Comparison of ENCODE assay signal across 22 cellular contexts in the genomic region with DNA sequence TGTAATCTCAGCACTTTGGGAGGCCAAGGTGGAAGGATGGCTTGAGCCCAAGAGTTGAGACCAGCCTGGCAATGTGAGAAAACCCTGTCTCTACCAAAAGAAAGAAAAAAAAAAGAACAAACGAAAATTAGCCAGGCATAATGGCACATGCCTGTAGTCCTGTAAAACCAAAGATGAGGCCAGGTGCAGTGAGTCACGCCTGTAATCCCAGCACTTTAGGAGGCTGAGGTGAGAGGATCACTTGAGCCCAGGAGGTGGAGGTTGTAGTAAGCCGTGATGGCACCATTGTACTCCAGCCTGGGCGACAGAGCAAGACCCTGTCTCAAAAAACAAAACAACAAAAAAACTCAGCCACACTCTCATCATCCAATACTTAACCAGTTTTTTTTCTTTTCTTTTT. TPM values are rescaled to one million over a fixed set of nuclear protein-coding genes. Genes with fewer than 3 reads are reported as not detected.
A peak's percentile ranks its signal among the peaks of the same experiment; 100 is the strongest.
DNase-seq lines count a peak whose midpoint lies in the region; ATAC-seq and TF ChIP-seq lines count a peak whose summit lies in the region.
"Had no signal": no experiment of that assay in that cellular context is flagged by ENCODE, and none has a peak within 500 bp of the region (broad histone marks: within the 10 kb centered on the region; RNA-seq: fewer than 3 reads in every experiment).

No MANE protein-coding gene starts in this region.

- DNase-seq in activated CD4-positive, alpha-beta T cell treated with anti-CD3 and anti-CD28 coated beads for 36 hours = no peak
- no peak for DNase-seq in activated CD4-positive, alpha-beta T cell treated with anti-CD3 and anti-CD28 coated beads, Interleukin-2, amount 50 U/mL, for 4 hours
- DNase-seq in Caco-2 = no peak
- no peak for DNase-seq in T-helper 17 cell
- DNase-seq in trophoblast cell = peak; percentile 48 to 65
- DNase-seq in hippocampal formation (lab: John Stamatoyannopoulos, UW) = no peak
- DNase-seq in activated T-helper 1 cell treated with anti-CD3 and anti-CD28 coated beads, Interleukin-12 subunit alpha, Interleukin-12 subunit beta, Interleukin-2, Interleukin-4 antibody, amounts not matched to agents 30 ng/mL and 10 ng/mL and 1 ng/mL, durations not matched to agents 14 hours and 24 hours and 36 hours (ENCODE audit: low spot score) = no peak
- no peak for DNase-seq in cerebellar cortex (ENCODE audit: low spot score)
- DNase-seq: DMS153, H9, HFFc6, IMR-90, KG1, NCI-H1105 treated with DMSO at 0.1 percent for 48 hours, NCI-H146, NCI-H1930, NCI-H226, NCI-H510A, SHP77 had no signal

- BruUV-seq in Caco-2 (replicated peaks; lab: Mats Ljungman, UMichigan) = no TSS peak

- H2BK120ac ChIP-seq in trophoblast cell (ENCODE audit: insufficient read depth, low read length, poor library complexity) = no peak overlapping the region

- H3K4ac ChIP-seq in trophoblast cell (ENCODE audit: low read depth, low read length) = no peak overlapping the region

- no peak overlapping the region for H3K27ac ChIP-seq in trophoblast cell (ENCODE audit: low read depth, low read length)
- H3K27ac ChIP-seq: GM23248, RWPE1 had no signal

- no peak overlapping the region for H3K18ac ChIP-seq in trophoblast cell (ENCODE audit: low read length)

- no peak overlapping the region for H4K8ac ChIP-seq in trophoblast cell (ENCODE audit: low read depth, low read length)

- no peaks in the 10 kb centered on the region for H3K79me2 ChIP-seq in trophoblast cell (ENCODE audit: control insufficient read depth, insufficient read depth, low read length, poor library complexity)

- CTCF ChIA-PET in activated CD4-positive, alpha-beta T cell treated with anti-CD3 and anti-CD28 coated beads for 36 hours (lab: Charles Lee) = no interaction called here
- CTCF ChIA-PET in Caco-2 (lab: Charles Lee) = interaction anchor here (0.7 kb wide), 1 partner anchor 400 kb away, joined by 4 read pairs; no protein-coding TSS in a partner anchor

- no peak overlapping the region for H3K23ac ChIP-seq in trophoblast cell (ENCODE audit: low read length)

- H3K27me3 ChIP-seq in Caco-2 (replicated peaks; ENCODE audit: control insufficient read depth, insufficient read depth, low read length) (no peaks in the 10 kb centered on the region), trophoblast cell (ENCODE audit: insufficient read depth, low read length) (no peaks in the 10 kb centered on the region)
- H3K27me3 ChIP-seq: MG63 had no signal

- peaks cover 50% of the 10 kb centered on the region for H3K4me1 Mint-ChIP-seq in activated CD4-positive, alpha-beta T cell treated with anti-CD3 and anti-CD28 coated beads for 36 hours
- H3K4me1 Mint-ChIP-seq in Caco-2 (ENCODE audit: low read depth, unreplicated experiment) = peaks cover 21% of the 10 kb centered on the region
- peaks cover 7% of the 10 kb centered on the region for H3K4me1 Mint-ChIP-seq in T-helper 17 cell
- peaks cover 37% of the 10 kb centered on the region for H3K4me1 Mint-ChIP-seq in activated T-helper 1 cell treated with anti-CD3 and anti-CD28 coated beads, Interleukin-12 subunit alpha, Interleukin-12 subunit beta, Interleukin-2, Interleukin-4 antibody, amounts not matched to agents 30 ng/mL and 10 ng/mL and 1 ng/mL, durations not matched to agents 14 hours and 24 hours and 36 hours (ENCODE audit: low read depth)

- no peak overlapping the region for H3K4me2 ChIP-seq in trophoblast cell (ENCODE audit: low read length)

- H3K4me3 ChIP-seq in Caco-2 (ENCODE audit: low read depth, low read length) (no peak overlapping the region), trophoblast cell (ENCODE audit: low read depth, low read length) (no peak overlapping the region)
- H3K4me3 ChIP-seq: GM23248, MG63 had no signal

- no peak for TF ChIP-seq CTCF in Caco-2 (IDR thresholded peaks at IDR 0.05; ENCODE audit: insufficient read depth in 1 of 2, low read depth in 1 of 2, low read length in 1 of 2, severe bottlenecking in 1 of 2, unreplicated experiment in 1 of 2)

- H3K14ac ChIP-seq in trophoblast cell (ENCODE audit: low read length) = no peak overlapping the region

- no peak overlapping the region for H3K9ac ChIP-seq in trophoblast cell (ENCODE audit: low read length)
- H3K9ac ChIP-seq: GM23248 had no signal

- no peaks in the 10 kb centered on the region for H3K27me3 Mint-ChIP-seq in activated CD4-positive, alpha-beta T cell treated with anti-CD3 and anti-CD28 coated beads for 36 hours
- H3K27me3 Mint-ChIP-seq in Caco-2 (ENCODE audit: insufficient read depth, unreplicated experiment) = no peaks in the 10 kb centered on the region
- H3K27me3 Mint-ChIP-seq in T-helper 17 cell = no peaks in the 10 kb centered on the region
- H3K27me3 Mint-ChIP-seq in activated T-helper 1 cell treated with anti-CD3 and anti-CD28 coated beads, Interleukin-12 subunit alpha, Interleukin-12 subunit beta, Interleukin-2, Interleukin-4 antibody, amounts not matched to agents 30 ng/mL and 10 ng/mL and 1 ng/mL, durations not matched to agents 14 hours and 24 hours and 36 hours (ENCODE audit: insufficient read depth) = no peaks in the 10 kb centered on the region

- WGBS in trophoblast cell (ENCODE audit: extremely low coverage, insufficient coverage, insufficient read length) = no CpG with 5 or more reads among the region's 4 CpGs

- peak overlapping the region; percentile 42 for H3K27ac Mint-ChIP-seq in activated CD4-positive, alpha-beta T cell treated with anti-CD3 and anti-CD28 coated beads for 36 hours
- peak overlapping the region; percentile 49 for H3K27ac Mint-ChIP-seq in Caco-2 (ENCODE audit: unreplicated experiment)
- peak overlapping the region; percentile 69 for H3K27ac Mint-ChIP-seq in T-helper 17 cell
- no peak overlapping the region for H3K27ac Mint-ChIP-seq in activated T-helper 1 cell treated with anti-CD3 and anti-CD28 coated beads, Interleukin-12 subunit alpha, Interleukin-12 subunit beta, Interleukin-2, Interleukin-4 antibody, amounts not matched to agents 30 ng/mL and 10 ng/mL and 1 ng/mL, durations not matched to agents 14 hours and 24 hours and 36 hours
- H3K27ac Mint-ChIP-seq: H9, HFFc6 had no signal

- H3K36me3 ChIP-seq in Caco-2 (ENCODE audit: control insufficient read depth, insufficient read depth, low read length) (no peaks in the 10 kb centered on the region), trophoblast cell (ENCODE audit: control insufficient read depth in 1 of 2, insufficient read depth in 2 of 2, low read length in 2 of 2) (no peaks in the 10 kb centered on the region)
- H3K36me3 ChIP-seq: MG63 had no signal

- intact Hi-C loops in activated CD4-positive, alpha-beta T cell treated with anti-CD3 and anti-CD28 coated beads for 36 hours (cut with DNase I, micrococcal nuclease) = no loop called here
- intact Hi-C loops in Caco-2 (cut with micrococcal nuclease; ENCODE audit: unreplicated experiment) = loop anchor here (5.0 kb wide), 2 partner anchors 32 to 112 kb away; partner anchors contain the start of genes ASXL1 and KIF3B
- intact Hi-C loops in activated T-helper 1 cell treated with anti-CD3 and anti-CD28 coated beads, Interleukin-12 subunit alpha, Interleukin-12 subunit beta, Interleukin-2, Interleukin-4 antibody, amounts not matched to agents 30 ng/mL and 10 ng/mL and 1 ng/mL, durations not matched to agents 14 hours and 24 hours and 36 hours (cut with micrococcal nuclease) = no loop called here

- H4K12ac ChIP-seq in trophoblast cell (ENCODE audit: low read depth, low read length) = no peak overlapping the region

- H3K4me1 ChIP-seq in Caco-2 (peaks cover 18% of the 10 kb centered on the region), trophoblast cell (ENCODE audit: control insufficient read depth in 1 of 2, insufficient read depth in 2 of 2, low read length in 2 of 2) (peaks cover 3 to 4% of the 10 kb centered on the region in 2 experiments)

- no peaks in the 10 kb centered on the region for H3K79me1 ChIP-seq in trophoblast cell (ENCODE audit: low read length)

- no peaks in the 10 kb centered on the region for H3K9me3 ChIP-seq in Caco-2
- H3K9me3 ChIP-seq in T-helper 17 cell (ENCODE audit: control insufficient read depth, low read length, poor library complexity, severe bottlenecking) = no peaks in the 10 kb centered on the region
- no peaks in the 10 kb centered on the region for H3K9me3 ChIP-seq in trophoblast cell (ENCODE audit: insufficient read depth, low read depth, low read length)
- H3K9me3 ChIP-seq: MG63 had no signal

- no peak overlapping the region for H2AFZ ChIP-seq in trophoblast cell (ENCODE audit: insufficient read depth, low read length, poor library complexity)

- ATAC-seq in activated CD4-positive, alpha-beta T cell treated with anti-CD3 and anti-CD28 coated beads for 36 hours = no peak
- ATAC-seq in T-helper 17 cell = no peak

- H3K36me3 Mint-ChIP-seq in activated CD4-positive, alpha-beta T cell treated with anti-CD3 and anti-CD28 coated beads for 36 hours (ENCODE audit: low read depth) = no peaks in the 10 kb centered on the region
- no peaks in the 10 kb centered on the region for H3K36me3 Mint-ChIP-seq in Caco-2 (ENCODE audit: insufficient read depth, unreplicated experiment)
- no peaks in the 10 kb centered on the region for H3K36me3 Mint-ChIP-seq in T-helper 17 cell (ENCODE audit: low read depth)
- peaks cover 3% of the 10 kb centered on the region for H3K36me3 Mint-ChIP-seq in activated T-helper 1 cell treated with anti-CD3 and anti-CD28 coated beads, Interleukin-12 subunit alpha, Interleukin-12 subunit beta, Interleukin-2, Interleukin-4 antibody, amounts not matched to agents 30 ng/mL and 10 ng/mL and 1 ng/mL, durations not matched to agents 14 hours and 24 hours and 36 hours (ENCODE audit: low read depth)

- no peak overlapping the region for H3K4me3 Mint-ChIP-seq in activated CD4-positive, alpha-beta T cell treated with anti-CD3 and anti-CD28 coated beads for 36 hours
- H3K4me3 Mint-ChIP-seq in Caco-2 (ENCODE audit: unreplicated experiment) (no peak overlapping the region), T-helper 17 cell (no peak overlapping the region)
- no peak overlapping the region for H3K4me3 Mint-ChIP-seq in activated T-helper 1 cell treated with anti-CD3 and anti-CD28 coated beads, Interleukin-12 subunit alpha, Interleukin-12 subunit beta, Interleukin-2, Interleukin-4 antibody, amounts not matched to agents 30 ng/mL and 10 ng/mL and 1 ng/mL, durations not matched to agents 14 hours and 24 hours and 36 hours
- H3K4me3 Mint-ChIP-seq: H9, HFFc6 had no signal

- H2AK5ac ChIP-seq in trophoblast cell (ENCODE audit: low read length) = no peak overlapping the region

- no peak overlapping the region for H4K91ac ChIP-seq in trophoblast cell (ENCODE audit: low read depth, low read length)

- no peak overlapping the region for H2BK12ac ChIP-seq in trophoblast cell (ENCODE audit: low read length)

- POLR2A ChIA-PET in activated CD4-positive, alpha-beta T cell treated with anti-CD3 and anti-CD28 coated beads for 36 hours (lab: Charles Lee) = interaction anchor here (0.7 kb wide), 1 partner anchor 610 kb away, joined by 11 read pairs; no protein-coding TSS in a partner anchor
- POLR2A ChIA-PET in Caco-2 (lab: Charles Lee) = no interaction called here

- H2BK5ac ChIP-seq in trophoblast cell (ENCODE audit: low read depth, low read length, poor library complexity) = no peak overlapping the region

- no peaks in the 10 kb centered on the region for H3K9me3 Mint-ChIP-seq in activated CD4-positive, alpha-beta T cell treated with anti-CD3 and anti-CD28 coated beads for 36 hours (ENCODE audit: low read depth)
- no peaks in the 10 kb centered on the region for H3K9me3 Mint-ChIP-seq in Caco-2 (ENCODE audit: unreplicated experiment)
- no peaks in the 10 kb centered on the region for H3K9me3 Mint-ChIP-seq in activated T-helper 1 cell treated with anti-CD3 and anti-CD28 coated beads, Interleukin-12 subunit alpha, Interleukin-12 subunit beta, Interleukin-2, Interleukin-4 antibody, amounts not matched to agents 30 ng/mL and 10 ng/mL and 1 ng/mL, durations not matched to agents 14 hours and 24 hours and 36 hours
- H3K9me3 Mint-ChIP-seq: H9, HFFc6 had no signal

RNA-seq across cellular contexts. Expression of gene KIF3B, which starts 32.5 kb away (rescaled TPM):
- total RNA-seq in activated CD4-positive, alpha-beta T cell treated with anti-CD3 and anti-CD28 coated beads for 36 hours = 10 to 100 TPM; 39.9 to 40.7 TPM
- total RNA-seq in Caco-2 (2022) = 49.0 and 50.0 TPM in 2 replicates
- 10 to 100 TPM; 13.4 to 14.4 TPM for total RNA-seq in T-helper 17 cell
- polyA plus RNA-seq in trophoblast cell (2013) = 17.9 TPM in 2 replicates
- 38.1 and 39.1 TPM in 2 replicates for total RNA-seq in activated T-helper 1 cell treated with anti-CD3 and anti-CD28 coated beads, Interleukin-12 subunit alpha, Interleukin-12 subunit beta, Interleukin-2, Interleukin-4 antibody, amounts not matched to agents 30 ng/mL and 10 ng/mL and 1 ng/mL, durations not matched to agents 14 hours and 24 hours and 36 hours

RNA-seq across cellular contexts. Expression of gene POFUT1, which starts 37.3 kb away (rescaled TPM):
- total RNA-seq in activated CD4-positive, alpha-beta T cell treated with anti-CD3 and anti-CD28 coated beads for 36 hours = 10 to 100 TPM; 51.8 to 54.3 TPM
- total RNA-seq in Caco-2 (2022) (148 and 158 TPM in 2 replicates), T-helper 17 cell (10 to 100 TPM; 11.1 to 13.6 TPM)
- polyA plus RNA-seq in trophoblast cell (2013) = 25.0 and 25.5 TPM in 2 replicates
- 69.0 and 73.0 TPM in 2 replicates for total RNA-seq in activated T-helper 1 cell treated with anti-CD3 and anti-CD28 coated beads, Interleukin-12 subunit alpha, Interleukin-12 subunit beta, Interleukin-2, Interleukin-4 antibody, amounts not matched to agents 30 ng/mL and 10 ng/mL and 1 ng/mL, durations not matched to agents 14 hours and 24 hours and 36 hours

RNA-seq across cellular contexts. Expression of gene PLAGL2, which starts 37.4 kb away (rescaled TPM):
- 10 to 100 TPM; 89.1 to 98.2 TPM for total RNA-seq in activated CD4-positive, alpha-beta T cell treated with anti-CD3 and anti-CD28 coated beads for 36 hours
- total RNA-seq in Caco-2 (2022) = 89.6 and 96.1 TPM in 2 replicates
- total RNA-seq in T-helper 17 cell = 10 to 100 TPM; 14.9 to 18.9 TPM
- 20.8 and 21.5 TPM in 2 replicates for polyA plus RNA-seq in trophoblast cell (2013)
- 123 and 126 TPM in 2 replicates for total RNA-seq in activated T-helper 1 cell treated with anti-CD3 and anti-CD28 coated beads, Interleukin-12 subunit alpha, Interleukin-12 subunit beta, Interleukin-2, Interleukin-4 antibody, amounts not matched to agents 30 ng/mL and 10 ng/mL and 1 ng/mL, durations not matched to agents 14 hours and 24 hours and 36 hours

Comparison
In these comparisons a context has a peak if more than half of its experiments do, and no peak if none do; other contexts are left out.
1. DNase-seq: peak in trophoblast cell (2 of 2); none in activated CD4-positive, alpha-beta T cell treated with anti-CD3 and anti-CD28 coated beads for 36 hours (single experiment), activated CD4-positive, alpha-beta T cell treated with anti-CD3 and anti-CD28 coated beads, Interleukin-2, amount 50 U/mL, for 4 hours (0 of 2), Caco-2 (0 of 2), T-helper 17 cell (0 of 3), hippocampal formation (0 of 2), activated T-helper 1 cell treated with anti-CD3 and anti-CD28 coated beads, Interleukin-12 subunit alpha, Interleukin-12 subunit beta, Interleukin-2, Interleukin-4 antibody, amounts not matched to agents 30 ng/mL and 10 ng/mL and 1 ng/mL, durations not matched to agents 14 hours and 24 hours and 36 hours (single experiment) and cerebellar cortex (single experiment).